ENCODE assay signal across 19 cellular contexts in the genomic region with DNA sequence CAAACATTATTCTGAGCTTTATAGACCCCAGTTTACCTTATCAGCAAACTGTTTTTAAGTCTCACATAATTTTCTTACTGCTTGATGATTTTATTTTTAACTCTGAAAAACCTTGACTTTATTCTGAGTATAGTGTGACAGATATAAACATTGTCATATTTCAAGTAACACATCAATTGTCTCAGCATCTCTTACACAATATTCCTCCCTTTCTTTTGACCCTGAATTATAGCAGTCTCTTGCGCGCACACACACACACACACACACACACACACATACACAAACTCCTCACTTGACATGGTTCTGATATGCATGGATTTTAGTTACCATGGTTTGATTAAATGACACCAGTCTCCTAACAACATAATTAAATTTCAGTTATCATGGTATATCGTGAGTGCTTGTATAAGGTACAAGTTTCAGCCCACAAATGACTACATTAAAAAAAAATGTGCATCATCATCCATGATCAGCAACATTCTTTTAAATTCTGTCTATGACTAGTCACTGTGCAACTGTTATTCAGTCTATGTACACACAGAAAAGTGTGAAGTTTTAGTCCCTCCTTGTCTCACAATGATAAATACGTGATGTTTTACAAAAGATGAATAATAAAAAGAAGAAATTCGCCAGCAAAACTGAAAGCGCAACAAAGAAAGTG. TPM values are rescaled to one million over a fixed set of nuclear protein-coding genes. Genes with fewer than 3 reads are reported as not detected.
DNase-seq lines count a peak whose midpoint lies in the region; ATAC-seq, FAIRE-seq and TF ChIP-seq lines count a peak whose summit lies in the region.
"Had no signal": no experiment of that assay in that cellular context is flagged by ENCODE, and none has a peak within 500 bp of the region (broad histone marks: within the 10 kb centered on the region; RNA-seq: fewer than 3 reads in every experiment).

No MANE protein-coding gene starts in this region.

- TF ChIP-seq CTCF in bronchial epithelial cell (IDR thresholded peaks at IDR 0.05; ENCODE audit: insufficient read depth, low read length, severe bottlenecking): no peak

- H3K4me3 ChIP-seq in bronchial epithelial cell (ENCODE audit: low read depth, low read length): no peak overlapping the region
- H3K4me3 ChIP-seq: SJCRH30 had no signal

- DNase-seq in Caki2 (ENCODE audit: low read depth) (peak; percentile 57), NCI-H460 (ENCODE audit: extremely low read depth, low read depth) (peak; percentile 93), bronchial epithelial cell (ENCODE audit: low read depth) (peak; percentile 93), myocyte (ENCODE audit: low read depth) (peak; percentile 19), GM19240 (ENCODE audit: insufficient read length, low spot score) (no peak), OCI-M2 (lab: John Stamatoyannopoulos, UW; ENCODE audit: unreplicated experiment) (no peak)
- no peak for DNase-seq in stimulated activated naive CD4-positive, alpha-beta T cell (lab: John Stamatoyannopoulos, UW)
- DNase-seq: activated CD8-positive, alpha-beta memory T cell treated with anti-CD3 and anti-CD28 coated beads, Interleukin-2, amount 50 U/mL, for 4 hours; activated naive CD8-positive, alpha-beta T cell treated with anti-CD3 and anti-CD28 coated beads, Interleukin-2, amount 10 ng/mL, durations not matched to agents 7 days and 5 days; CD8-positive, alpha-beta T cell; glutamatergic neuron; left colon; naive thymus-derived CD8-positive, alpha-beta T cell; NCI-H1417; NCI-H524; SJCRH30; stimulated activated naive CD4-positive, alpha-beta T cell treated with Interleukin-2 at 50 U/mL for 16 hours had no signal

- in situ Hi-C loops in Caki2 (cut with HindIII; ENCODE audit: low pct_unique_long_range_greater_than_20kb, low sequenced_read_pairs): no loop called here

- no peaks in the 10 kb centered on the region for H3K36me3 ChIP-seq in bronchial epithelial cell (ENCODE audit: control insufficient read depth, insufficient read depth, low read length)
- H3K36me3 ChIP-seq: SJCRH30 had no signal

- no peak for FAIRE-seq in bronchial epithelial cell (lab: Jason Lieb, UNC)

- no peak for ATAC-seq in HG03095 (IDR thresholded peaks at IDR 0.05; ENCODE audit: unreplicated experiment)
- ATAC-seq: CD8-positive, alpha-beta T cell; left colon; naive thymus-derived CD8-positive, alpha-beta T cell had no signal

- no peaks in the 10 kb centered on the region for H3K27me3 ChIP-seq in bronchial epithelial cell (ENCODE audit: control insufficient read depth, insufficient read depth, low read length)
- H3K27me3 ChIP-seq: SJCRH30 had no signal

RNA-seq across cellular contexts. Expression of a gene that starts 39.5 kb away (rescaled TPM):
- not detected in 2 replicates for total RNA-seq in Caki2 (2014; rRNA removed; shearing (Covaris generic); ENCODE audit: low replicate concordance)
- total RNA-seq in NCI-H460 (2014; rRNA removed; shearing (Covaris generic)): 0.10 and 0.26 TPM in 2 replicates
- 0.02 and 0.08 TPM in 2 replicates for polyA plus RNA-seq in NCI-H460 (2014; cell fraction: nucleus; rRNA removed)
- total RNA-seq in bronchial epithelial cell (not detected in 2 replicates), myocyte (not detected in 2 replicates)
- not detected for polyA plus RNA-seq in myocyte (2012)
- total RNA-seq: activated naive CD8-positive, alpha-beta T cell treated with anti-CD3 and anti-CD28 coated beads, Interleukin-2, amount 10 ng/mL, durations not matched to agents 7 days and 5 days; dermis microvascular lymphatic vessel endothelial cell; naive thymus-derived CD8-positive, alpha-beta T cell; SJCRH30 had no signal

Comparison
In these comparisons a context has a peak if more than half of its experiments do, and no peak if none do; other contexts are left out.
1. DNase-seq: peak in Caki2 (single experiment), NCI-H460 (single experiment), bronchial epithelial cell (single experiment) and myocyte (single experiment); none in stimulated activated naive CD4-positive, alpha-beta T cell (0 of 6), GM19240 (single experiment) and OCI-M2 (single experiment).